ENCODE assay signal across 18 cellular contexts in genomic region chr17:15513859-15514446, GRCh38. TPM values are rescaled to one million over a fixed set of nuclear protein-coding genes. Genes with fewer than 3 reads are reported as not detected.
A peak's percentile ranks its signal among the peaks of the same experiment; 100 is the strongest.
DNase-seq lines count a peak whose midpoint lies in the region; TF ChIP-seq lines count a peak whose summit lies in the region.
"Had no signal": no experiment of that assay in that cellular context is flagged by ENCODE, and none has a peak within 500 bp of the region (broad histone marks: within the 10 kb centered on the region; RNA-seq: fewer than 3 reads in every experiment).

No MANE protein-coding gene starts in this region.

- peaks cover 46% of the 10 kb centered on the region for H3K4me1 Mint-ChIP-seq in neural crest cell

- H3K79me2 ChIP-seq in fibroblast of lung (ENCODE audit: control insufficient read depth, insufficient read depth, low read length): no peaks in the 10 kb centered on the region

- no peaks in the 10 kb centered on the region for H3K27me3 ChIP-seq in ascending aorta
- no peaks in the 10 kb centered on the region for H3K27me3 ChIP-seq in fibroblast of lung (ENCODE audit: control insufficient read depth, insufficient read depth, low read length)
- no peaks in the 10 kb centered on the region for H3K27me3 ChIP-seq in tibial artery
- H3K27me3 ChIP-seq: right atrium auricular region had no signal

- H3K36me3 ChIP-seq in ascending aorta: peaks cover 0 to 3% of the 10 kb centered on the region in 2 donors
- peaks cover 5% of the 10 kb centered on the region for H3K36me3 ChIP-seq in fibroblast of lung (ENCODE audit: control insufficient read depth, insufficient read depth, low read length)
- peaks cover 0 to 16% (median 11%) of the 10 kb centered on the region in 3 donors for H3K36me3 ChIP-seq in tibial artery

- H3K9me3 Mint-ChIP-seq in neural crest cell: no peaks in the 10 kb centered on the region
- H3K9me3 Mint-ChIP-seq: activated B cell treated with CpG ODN at 0.5 μM for 24 hours; activated T-helper 2 cell treated with anti-CD3 and anti-CD28 coated beads, Interferon-gamma antibody, Interleukin-2, Interleukin-4, amounts not matched to agents 10 μg/mL and 5 μg/mL and 100 μg/mL, durations not matched to agents 14 hours and 24 hours and 36 hours; natural killer cell had no signal

- intact Hi-C loops in ascending aorta (cut with DNase I): no loop called here
- intact Hi-C loops in tibial artery (cut with DNase I; ENCODE audit: low total_unique reads): no loop called here

- H3K27ac ChIP-seq in ascending aorta (peak overlapping the region; percentile 90 to 94), fibroblast of lung (ENCODE audit: insufficient read depth, low read length) (no peak overlapping the region), tibial artery (peak overlapping the region; percentile 79 to 80)

- no peak overlapping the region for H2AFZ ChIP-seq in fibroblast of lung (ENCODE audit: low read length)

- H3K9me3 ChIP-seq in ascending aorta (no peaks in the 10 kb centered on the region), fibroblast of lung (ENCODE audit: control insufficient read depth, insufficient read depth, low read depth, low read length) (no peaks in the 10 kb centered on the region), tibial artery (no peaks in the 10 kb centered on the region)
- H3K9me3 ChIP-seq: right atrium auricular region had no signal

- H3K36me3 Mint-ChIP-seq in neural crest cell (ENCODE audit: low read depth): peaks cover 33% of the 10 kb centered on the region
- H3K36me3 Mint-ChIP-seq: natural killer cell had no signal

- H3K27me3 Mint-ChIP-seq in neural crest cell (ENCODE audit: low read depth): no peaks in the 10 kb centered on the region
- H3K27me3 Mint-ChIP-seq: activated B cell treated with CpG ODN at 0.5 μM for 24 hours had no signal

- H3K27ac Mint-ChIP-seq in neural crest cell (ENCODE audit: unreplicated experiment): peak overlapping the region; percentile 55
- H3K27ac Mint-ChIP-seq: activated B cell treated with CpG ODN at 0.5 μM for 24 hours; activated T-helper 2 cell treated with anti-CD3 and anti-CD28 coated beads, Interferon-gamma antibody, Interleukin-2, Interleukin-4, amounts not matched to agents 10 μg/mL and 5 μg/mL and 100 μg/mL, durations not matched to agents 14 hours and 24 hours and 36 hours; natural killer cell had no signal

- H4K20me1 ChIP-seq in fibroblast of lung (ENCODE audit: control insufficient read depth, extremely low read depth, insufficient read depth, low read length): no peaks in the 10 kb centered on the region

- no peak for DNase-seq in ascending aorta (ENCODE audit: low spot score in 2 of 2)
- DNase-seq in fibroblast of lung (ENCODE audit: low read depth in 2 of 2): peak in 1 of 2 donors; percentile 82
- no peak for DNase-seq in neural crest cell (ENCODE audit: low read depth, low spot score)
- DNase-seq in tibial artery: no peak
- DNase-seq in stimulated activated CD4-positive, alpha-beta T cell treated with anti-CD3 and anti-CD28 coated beads, Interleukin-4, amount 100 ng/mL, for 4 hours: no peak
- DNase-seq in GM13977 (ENCODE audit: low spot score): no peak
- DNase-seq in MV-4-11 (lab: John Stamatoyannopoulos, UW): no peak
- DNase-seq in dermis blood vessel endothelial cell: no peak
- DNase-seq: activated B cell treated with CpG ODN at 0.5 μM for 24 hours; COR-L47; effector memory CD4-positive, alpha-beta T cell; MM.1S; natural killer cell; NCI-H1930; NCI-H510A treated with DMSO at 0.1 percent for 48 hours; Right ventricle myocardium superior had no signal

- in situ Hi-C loops in GM13977 (cut with MboI; ENCODE audit: low pct_unique_long_range_greater_than_20kb, low sequenced_read_pairs, unreplicated experiment): loop anchor here (25.0 kb wide), 1 partner anchor 252 kb away; the partner anchor contains the start of gene PMP22

- TF ChIP-seq CTCF in ascending aorta (IDR thresholded peaks at IDR 0.05): no peak
- TF ChIP-seq CTCF in fibroblast of lung (conservative IDR thresholded peaks at IDR 0.05 in 1 of 2, IDR thresholded peaks at IDR 0.05 in 1 of 2; ENCODE audit: low read depth in 1 of 2, low read length in 2 of 2): no peak
- no peak for TF ChIP-seq CTCF in neural crest cell (conservative IDR thresholded peaks at IDR 0.05)
- TF ChIP-seq CTCF in tibial artery (IDR thresholded peaks at IDR 0.05): no peak
- TF ChIP-seq CTCF in GM13977 (IDR thresholded peaks at IDR 0.05; ENCODE audit: extremely low read depth, insufficient read depth, missing control alignments): no peak

- H3K4me3 Mint-ChIP-seq in neural crest cell: no peak overlapping the region
- H3K4me3 Mint-ChIP-seq: activated B cell treated with CpG ODN at 0.5 μM for 24 hours, natural killer cell had no signal

- no peak overlapping the region for H3K9ac ChIP-seq in fibroblast of lung (ENCODE audit: insufficient read depth, low read length)

- H3K4me1 ChIP-seq in ascending aorta (peaks cover 7 to 38% of the 10 kb centered on the region in 2 donors), fibroblast of lung (ENCODE audit: control insufficient read depth, extremely low read depth, insufficient read depth, low read length) (peaks cover 14% of the 10 kb centered on the region), tibial artery (peaks cover 0 to 52% (median 29%) of the 10 kb centered on the region in 4 donors)

- peak overlapping the region in 1 of 2 donors; percentile 39 for H3K4me3 ChIP-seq in ascending aorta
- H3K4me3 ChIP-seq in fibroblast of lung (replicated peaks in 1 of 4; ENCODE audit: control extremely low read depth in 1 of 4, insufficient read depth in 1 of 4, low read depth in 3 of 4, low read length in 4 of 4): no peak overlapping the region
- H3K4me3 ChIP-seq in tibial artery: no peak overlapping the region
- H3K4me3 ChIP-seq: right atrium auricular region had no signal

- peak overlapping the region; percentile 70 for H3K4me2 ChIP-seq in fibroblast of lung (ENCODE audit: extremely low read depth, insufficient read depth, low read length)

RNA-seq across cellular contexts. Expression of gene CDRT4, which starts 46.5 kb away (rescaled TPM):
- total RNA-seq in ascending aorta: 3.7 TPM
- 0.77 and 2.3 TPM in 2 replicates for total RNA-seq in fibroblast of lung
- polyA plus RNA-seq in fibroblast of lung: 0.19 and 0.49 TPM in 2 replicates
- polyA plus RNA-seq in fibroblast of lung (2012): 0.56 TPM in 1 of 2 replicates, not detected in the other
- 4.2 and 4.9 TPM in 2 replicates for polyA minus RNA-seq in fibroblast of lung (ENCODE audit: low replicate concordance)
- 2.4 and 2.8 TPM in 2 replicates for total RNA-seq in neural crest cell
- 0.93 and 1.9 TPM in 2 replicates for total RNA-seq in dermis blood vessel endothelial cell

RNA-seq across cellular contexts. Expression of gene TVP23C, which starts 49.3 kb away (rescaled TPM):
- total RNA-seq in ascending aorta: 5.5 TPM
- 14.4 and 25.1 TPM in 2 replicates for total RNA-seq in fibroblast of lung
- 4.2 and 7.0 TPM in 2 replicates for polyA plus RNA-seq in fibroblast of lung
- polyA plus RNA-seq in fibroblast of lung (2012): 3.8 and 4.1 TPM in 2 replicates
- 0.82 TPM in 1 of 2 replicates, not detected in the other for polyA minus RNA-seq in fibroblast of lung (ENCODE audit: low replicate concordance)
- total RNA-seq in neural crest cell: 9.2 and 15.3 TPM in 2 replicates
- 21.6 and 48.0 TPM in 2 replicates for total RNA-seq in dermis blood vessel endothelial cell
